Comparison of ENCODE assay signal across 28 cellular contexts in the genomic region with DNA sequence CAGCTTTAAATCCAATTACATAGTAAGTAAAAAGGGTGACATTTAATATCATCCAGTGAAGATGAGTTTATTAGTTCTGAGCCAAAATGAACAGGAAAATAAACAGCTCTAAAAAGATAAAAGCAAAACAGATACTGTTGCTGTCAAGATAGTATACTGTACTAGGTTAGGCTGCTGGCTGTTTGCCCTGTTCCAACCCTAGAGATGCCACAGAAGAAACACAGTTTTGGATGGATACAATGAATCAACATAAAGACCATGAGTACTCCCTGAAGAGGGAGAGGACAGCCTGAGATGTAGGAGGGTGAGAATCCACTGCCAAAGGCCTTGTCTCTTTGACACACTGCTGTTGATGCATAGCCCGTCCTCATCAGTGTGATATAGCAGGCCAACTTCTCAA.
"Had no signal": no experiment of that assay in that cellular context is flagged by ENCODE, and none has a peak within 500 bp of the region (broad histone marks: within the 10 kb centered on the region; RNA-seq: fewer than 3 reads in every experiment).

No MANE protein-coding gene starts in this region.

- H2AFZ ChIP-seq: parathyroid adenoma had no signal

- H3K27me3 ChIP-seq: ovary, right lobe of liver, sigmoid colon, stomach, tibial artery, transverse colon, upper lobe of right lung, uterus had no signal

- H3K4me3 ChIP-seq: ovary, psoas muscle, right lobe of liver, sigmoid colon, stomach, tibial artery, transverse colon, upper lobe of right lung, uterus had no signal

- H3K9ac ChIP-seq: parathyroid adenoma had no signal

- FAIRE-seq: small intestine had no signal

- H3K9me3 ChIP-seq: right lobe of liver, sigmoid colon, transverse colon, upper lobe of right lung, uterus had no signal

- ATAC-seq: naive thymus-derived CD8-positive, alpha-beta T cell; natural killer cell treated with Interleukin-12 subunit alpha and Interleukin-12 subunit beta and Interleukin-15 and Interleukin-18, amount 100 ng/mL, for 72 hours; psoas muscle; right cardiac atrium; right lobe of liver; stimulated activated effector memory CD8-positive, alpha-beta T cell treated with anti-CD3 and anti-CD28 coated beads, Interleukin-12 subunit alpha, Interleukin-12 subunit beta, amount 100 ng/mL, for 72 hours; stimulated activated naive B cell treated with anti-CD40 and anti-IgM and Interleukin-4, amounts not matched to agents 10 μg/mL and 1 μg/mL and 100 μg/mL, for 72 hours; upper lobe of right lung had no signal

- DNase-seq: naive thymus-derived CD8-positive, alpha-beta T cell; nephron progenitor cell; occipital lobe; ovary; posterior cingulate gyrus; psoas muscle; right cardiac atrium; right lobe of liver; sigmoid colon; small intestine; stimulated activated CD4-positive, alpha-beta T cell treated with anti-CD3 and anti-CD28 coated beads, Interleukin-15, amount 100 ng/mL, for 24 hours; stimulated activated CD4-positive, alpha-beta T cell treated with anti-CD3 and anti-CD28 coated beads, Interleukin-2, amount 100 ng/mL, for 24 hours; stimulated activated CD4-positive, alpha-beta T cell treated with anti-CD3 and anti-CD28 coated beads, Interleukin-2, amount 100 ng/mL, for 48 hours; stimulated activated CD4-positive, alpha-beta T cell treated with anti-CD3 and anti-CD28 coated beads, Interleukin-4, amount 100 ng/mL, for 24 hours; stimulated activated naive B cell treated with anti-CD40 and anti-IgM and Interleukin-4, amounts not matched to agents 10 μg/mL and 1 μg/mL and 100 μg/mL, for 72 hours; stimulated activated naive CD4-positive, alpha-beta T cell treated with Interleukin-2 at 50 U/mL for 16 hours; stomach; tibial artery; transverse colon; upper lobe of right lung; uterus had no signal

- H3K36me3 Mint-ChIP-seq: naive thymus-derived CD8-positive, alpha-beta T cell; stimulated activated effector memory CD8-positive, alpha-beta T cell treated with anti-CD3 and anti-CD28 coated beads, Interleukin-12 subunit alpha, Interleukin-12 subunit beta, amount 100 ng/mL, for 72 hours; stimulated activated naive B cell treated with anti-CD40 and anti-IgM and Interleukin-4, amounts not matched to agents 10 μg/mL and 1 μg/mL and 100 μg/mL, for 72 hours; type B pancreatic cell had no signal

- H3K36me3 ChIP-seq: ovary, right lobe of liver, sigmoid colon, stomach, tibial artery, transverse colon, upper lobe of right lung, uterus had no signal

- H3K4me1 ChIP-seq: parathyroid adenoma, psoas muscle, right lobe of liver, sigmoid colon, stomach, tibial artery, transverse colon, upper lobe of right lung, uterus had no signal

- H3K4me1 Mint-ChIP-seq: naive thymus-derived CD8-positive, alpha-beta T cell; nephron progenitor cell; neural crest cell; stimulated activated effector memory CD8-positive, alpha-beta T cell treated with anti-CD3 and anti-CD28 coated beads, Interleukin-12 subunit alpha, Interleukin-12 subunit beta, amount 100 ng/mL, for 72 hours; stimulated activated naive B cell treated with anti-CD40 and anti-IgM and Interleukin-4, amounts not matched to agents 10 μg/mL and 1 μg/mL and 100 μg/mL, for 72 hours had no signal

- H3K27ac ChIP-seq: ovary, parathyroid adenoma, psoas muscle, right lobe of liver, sigmoid colon, stomach, tibial artery, transverse colon, upper lobe of right lung, uterus had no signal

- H3K79me2 ChIP-seq: parathyroid adenoma had no signal

- H3K27ac Mint-ChIP-seq: naive thymus-derived CD8-positive, alpha-beta T cell; natural killer cell treated with Interleukin-12 subunit alpha and Interleukin-12 subunit beta and Interleukin-15 and Interleukin-18, amount 100 ng/mL, for 72 hours; nephron progenitor cell; progenitor cell of endocrine pancreas; stimulated activated effector memory CD8-positive, alpha-beta T cell treated with anti-CD3 and anti-CD28 coated beads, Interleukin-12 subunit alpha, Interleukin-12 subunit beta, amount 100 ng/mL, for 72 hours; stimulated activated naive B cell treated with anti-CD40 and anti-IgM and Interleukin-4, amounts not matched to agents 10 μg/mL and 1 μg/mL and 100 μg/mL, for 72 hours; stimulated activated naive CD8-positive, alpha-beta T cell treated with anti-CD3 and anti-CD28 coated beads, Interleukin-15, Interleukin-2, amounts not matched to agents 100 ng/mL and 50 ng/mL, for 24 hours; type B pancreatic cell had no signal

- H3K27me3 Mint-ChIP-seq: naive thymus-derived CD8-positive, alpha-beta T cell; natural killer cell treated with Interleukin-12 subunit alpha and Interleukin-12 subunit beta and Interleukin-15 and Interleukin-18, amount 100 ng/mL, for 72 hours; progenitor cell of endocrine pancreas; stimulated activated naive B cell treated with anti-CD40 and anti-IgM and Interleukin-4, amounts not matched to agents 10 μg/mL and 1 μg/mL and 100 μg/mL, for 72 hours; stimulated activated naive CD8-positive, alpha-beta T cell treated with anti-CD3 and anti-CD28 coated beads, Interleukin-15, Interleukin-2, amounts not matched to agents 100 ng/mL and 50 ng/mL, for 24 hours; type B pancreatic cell had no signal

- H3K4me3 Mint-ChIP-seq: naive thymus-derived CD8-positive, alpha-beta T cell; natural killer cell treated with Interleukin-12 subunit alpha and Interleukin-12 subunit beta and Interleukin-15 and Interleukin-18, amount 100 ng/mL, for 72 hours; nephron progenitor cell; neural crest cell; stimulated activated effector memory CD8-positive, alpha-beta T cell treated with anti-CD3 and anti-CD28 coated beads, Interleukin-12 subunit alpha, Interleukin-12 subunit beta, amount 100 ng/mL, for 72 hours; stimulated activated naive B cell treated with anti-CD40 and anti-IgM and Interleukin-4, amounts not matched to agents 10 μg/mL and 1 μg/mL and 100 μg/mL, for 72 hours; stimulated activated naive CD8-positive, alpha-beta T cell treated with anti-CD3 and anti-CD28 coated beads, Interleukin-15, Interleukin-2, amounts not matched to agents 100 ng/mL and 50 ng/mL, for 24 hours; type B pancreatic cell had no signal
